In genomic region chr18:24436939-24437338, GRCh38 we compare ENCODE assay signal across 1 cellular context.
TF ChIP-seq lines count a peak whose summit lies in the region.

No MANE protein-coding gene starts in this region.

TF ChIP-seq in GM12891, 5 proteins besides CTCF, POLR2A, EP300 and RAD21:
- no peak for TF ChIP-seq PAX5 (IDR thresholded peaks at IDR 0.05; ENCODE audit: insufficient read depth, low read length, severe bottlenecking)
- TF ChIP-seq SPI1 (IDR thresholded peaks at IDR 0.05; ENCODE audit: low read depth, low read length): no peak
- TF ChIP-seq TAF1 (IDR thresholded peaks at IDR 0.05; ENCODE audit: low read depth, low read length): no peak
- no peak for TF ChIP-seq POLR2AphosphoS5 (IDR thresholded peaks at IDR 0.05; ENCODE audit: low read depth, low read length)
- TF ChIP-seq POU2F2 (IDR thresholded peaks at IDR 0.05; ENCODE audit: low read depth, low read length): no peak
